20 cellular contexts compared by ENCODE assay signal in the genomic region with DNA sequence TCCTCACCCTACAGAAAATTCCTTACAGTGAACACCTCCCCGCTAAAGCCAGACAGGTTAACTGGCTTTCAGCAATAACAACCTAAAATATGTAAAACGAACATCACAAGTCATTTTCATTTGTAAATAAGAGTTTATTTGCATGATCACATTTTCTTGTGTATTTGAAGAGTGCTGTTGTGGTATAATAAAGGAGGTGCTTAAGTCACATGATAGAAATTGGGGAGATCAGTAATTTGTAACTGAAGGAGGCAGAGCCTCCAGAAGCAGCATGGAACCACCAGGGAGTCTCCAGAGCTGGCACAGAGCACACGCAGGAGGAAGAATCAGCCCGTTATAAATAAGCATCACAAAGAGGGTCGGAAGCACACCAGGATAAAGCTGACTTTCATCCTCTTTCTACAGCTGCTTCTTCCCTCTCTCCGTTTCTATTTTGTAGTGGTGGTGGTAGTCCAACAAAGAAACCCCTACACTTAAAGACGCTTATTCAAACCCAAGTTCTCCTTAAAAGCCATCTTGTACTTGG.
DNase-seq lines count a peak whose midpoint lies in the region; ATAC-seq, FAIRE-seq and TF ChIP-seq lines count a peak whose summit lies in the region.
"Had no signal": no experiment of that assay in that cellular context is flagged by ENCODE, and none has a peak within 500 bp of the region (broad histone marks: within the 10 kb centered on the region; RNA-seq: fewer than 3 reads in every experiment).

No MANE protein-coding gene starts in this region.

- H4K20me1 ChIP-seq in GM23338 (replicated peaks; ENCODE audit: insufficient read depth): no peaks in the 10 kb centered on the region; the same call in 1 of the 2 replicates
- H4K20me1 ChIP-seq in H1 (replicated peaks in 1 of 2; ENCODE audit: control insufficient read depth in 1 of 2, insufficient read depth in 2 of 2, low read length in 2 of 2): no peaks in the 10 kb centered on the region

- H2BK20ac ChIP-seq in H1 (ENCODE audit: low read length): no peak overlapping the region

- H2BK120ac ChIP-seq in H1 (replicated peaks; ENCODE audit: low read depth, low read length) (no peak overlapping the region), mesendoderm (ENCODE audit: low read depth, low read length) (peak overlapping the region; percentile 64)

- peak; percentile 53 for DNase-seq in GM23338 (ENCODE audit: low spot score)
- peak; percentile 54 for DNase-seq in NCI-H526 treated with DMSO at 0.1 percent for 48 hours (lab: John Stamatoyannopoulos, UW)
- DNase-seq in H1 (ENCODE audit: low read depth in 1 of 2, low spot score in 2 of 2): no peak
- no peak for DNase-seq in mesendoderm
- DNase-seq in NOMO-1 treated with DMSO at 0.1 percent for 48 hours (lab: John Stamatoyannopoulos, UW; ENCODE audit: unreplicated experiment): no peak
- DNase-seq in middle frontal gyrus (ENCODE audit: extremely low spot score, low spot score): no peak
- DNase-seq in omental fat pad (ENCODE audit: low spot score): no peak
- DNase-seq: AML-193; GDM1; MG63; NCI-H1417; NCI-H1694 treated with DMSO at 0.1 percent for 48 hours; NCI-H2081 treated with DMSO at 0.1 percent for 48 hours; NCI-H510A; NCI-H774; NK-92 treated with Interleukin-12 subunit alpha and Interleukin-12 subunit beta, amount 100 ng/mL, for 24 hours; Peyer's patch; SJCRH30 had no signal

- peak overlapping the region; percentile 7; the same call in 1 of the 3 replicates for H3K4me3 Mint-ChIP-seq in GM23338
- H3K4me3 Mint-ChIP-seq: CD14-positive monocyte had no signal

- 31% methylated on average over 7 of the region's 7 CpGs; no CpG with 5 or more reads in 1 of the 2 experiments for WGBS in H1 (ENCODE audit: extremely low coverage in 1 of 2, insufficient coverage in 1 of 2, insufficient read length in 1 of 2, insufficient replicate concordance in 2 of 2, low coverage in 1 of 2, low lambda C conversion rate in 2 of 2, missing lambda C conversion rate in 1 of 2), 2 experiments
- no CpG with 5 or more reads among the region's 7 CpGs for WGBS in mesendoderm (ENCODE audit: extremely low coverage, insufficient coverage, low lambda C conversion rate)

- H2BK12ac ChIP-seq in H1 (ENCODE audit: low read depth, low read length): no peak overlapping the region

- POLR2A ChIA-PET in H1 (lab: Charles Lee; ENCODE audit: partially characterized antibody): no interaction called here

- no peak for TF ChIP-seq EP300 in H1 (IDR thresholded peaks at IDR 0.05; ENCODE audit: borderline replicate concordance in 1 of 2, low read depth in 2 of 2, low read length in 2 of 2)

- no peak for TF ChIP-seq POLR2A in H1 (IDR thresholded peaks at IDR 0.05; ENCODE audit: control extremely low read depth in 1 of 2, low read depth in 2 of 2, low read length in 2 of 2)

- no peak for TF ChIP-seq CTCF in GM23338 (conservative IDR thresholded peaks at IDR 0.05; ENCODE audit: low read depth in 2 of 2)
- TF ChIP-seq CTCF in H1 (IDR thresholded peaks at IDR 0.05; ENCODE audit: control extremely low read depth in 1 of 3, insufficient read depth in 1 of 3, low read depth in 1 of 3, low read length in 3 of 3): no peak
- TF ChIP-seq CTCF in omental fat pad (IDR thresholded peaks at IDR 0.05): no peak

- H2BK5ac ChIP-seq in H1 (ENCODE audit: low read depth, low read length): peak overlapping the region; percentile 36; the same call in 1 of the 2 replicates
- no peak overlapping the region for H2BK5ac ChIP-seq in mesendoderm (ENCODE audit: low read length)

- no peak overlapping the region for H4K91ac ChIP-seq in H1 (replicated peaks; ENCODE audit: insufficient read length, low read length)

- peaks cover 42% of the 10 kb centered on the region for H3K4me1 Mint-ChIP-seq in GM23338
- H3K4me1 Mint-ChIP-seq: CD14-positive monocyte had no signal

- H3K9ac ChIP-seq in H1 (replicated peaks in 1 of 4; ENCODE audit: extremely low read depth in 1 of 4, low read depth in 3 of 4, low read length in 3 of 4) (no peak overlapping the region), mesendoderm (ENCODE audit: low read length) (no peak overlapping the region)

- H3K4me1 ChIP-seq in GM23338 (ENCODE audit: insufficient read depth) (peaks cover 40% of the 10 kb centered on the region), H1 (replicated peaks in 1 of 4; ENCODE audit: control insufficient read depth in 3 of 4, insufficient read depth in 4 of 4, low read length in 3 of 4) (peaks cover 1 to 21% (median 10%) of the 10 kb centered on the region in 4 experiments), mesendoderm (ENCODE audit: control insufficient read depth, low read depth, low read length) (peaks cover 20% of the 10 kb centered on the region)
- H3K4me1 ChIP-seq: Peyer's patch, SJCRH30 had no signal

- H3K4me2 ChIP-seq in GM23338 (peak overlapping the region; percentile 73), H1 (ENCODE audit: insufficient read depth in 1 of 2, low read depth in 2 of 2, low read length in 2 of 2) (peak overlapping the region; percentile 29 to 47), mesendoderm (ENCODE audit: low read length) (no peak overlapping the region)

- CTCF ChIA-PET in H1 (lab: Charles Lee; ENCODE audit: partially characterized antibody): interaction anchor here (0.9 to 1.0 kb wide), 2 partner anchors 22 to 23 kb away, joined by 3 read pairs; no protein-coding TSS in a partner anchor

- peak overlapping the region; percentile 67 for H3K27ac ChIP-seq in GM23338 (ENCODE audit: low read depth)
- H3K27ac ChIP-seq in H1 (ENCODE audit: low read depth, low read length): no peak overlapping the region
- no peak overlapping the region for H3K27ac ChIP-seq in mesendoderm (ENCODE audit: low read depth, low read length)
- H3K27ac ChIP-seq: Peyer's patch, SJCRH30 had no signal

- no peaks in the 10 kb centered on the region for H3K9me3 Mint-ChIP-seq in GM23338
- H3K9me3 Mint-ChIP-seq: CD14-positive monocyte had no signal

- H4K5ac ChIP-seq in H1 (ENCODE audit: insufficient read length, low read depth, low read length) (no peak overlapping the region), mesendoderm (ENCODE audit: low read length) (no peak overlapping the region)

- no peaks in the 10 kb centered on the region for H3K27me3 ChIP-seq in GM23338 (ENCODE audit: insufficient read depth)
- H3K27me3 ChIP-seq in H1 (replicated peaks in 1 of 4; ENCODE audit: control insufficient read depth in 3 of 4, extremely low read depth in 1 of 4, insufficient read depth in 3 of 4, low read length in 3 of 4): no peaks in the 10 kb centered on the region
- H3K27me3 ChIP-seq in mesendoderm (ENCODE audit: insufficient read depth, low read length, poor library complexity): no peaks in the 10 kb centered on the region
- H3K27me3 ChIP-seq: MG63, Peyer's patch, SJCRH30 had no signal

- H3K4ac ChIP-seq in H1 (replicated peaks; ENCODE audit: insufficient read length, low read depth, low read length) (no peak overlapping the region), mesendoderm (ENCODE audit: low read depth, low read length) (no peak overlapping the region)

- no peak for TF ChIP-seq RAD21 in H1 (IDR thresholded peaks at IDR 0.05 in 1 of 2, conservative IDR thresholded peaks at IDR 0.05 in 1 of 2; ENCODE audit: low read depth in 2 of 2, low read length in 2 of 2)

- H3K36me3 ChIP-seq in GM23338 (ENCODE audit: insufficient read depth) (no peaks in the 10 kb centered on the region), H1 (ENCODE audit: control insufficient read depth in 2 of 4, insufficient read depth in 4 of 4, low read length in 3 of 4) (no peaks in the 10 kb centered on the region), mesendoderm (ENCODE audit: control insufficient read depth, insufficient read depth, low read length) (no peaks in the 10 kb centered on the region)
- H3K36me3 ChIP-seq: MG63, Peyer's patch had no signal

- H3K56ac ChIP-seq in H1 (replicated peaks; ENCODE audit: insufficient read length, low read depth, low read length): no peak overlapping the region
- peak overlapping the region; percentile 19 for H3K56ac ChIP-seq in mesendoderm (ENCODE audit: low read length)

- H3K79me1 ChIP-seq in H1 (ENCODE audit: low read depth, low read length) (no peaks in the 10 kb centered on the region), mesendoderm (ENCODE audit: low read length) (no peaks in the 10 kb centered on the region)

- no peaks in the 10 kb centered on the region for H3K9me2 ChIP-seq in GM23338 (ENCODE audit: insufficient read depth)

- H3K27ac Mint-ChIP-seq in GM23338: peak overlapping the region; percentile 74

- H3K14ac ChIP-seq in H1 (ENCODE audit: insufficient read length): no peak overlapping the region

- no peak overlapping the region for H3K18ac ChIP-seq in H1 (ENCODE audit: extremely low read depth, low read length)
- H3K18ac ChIP-seq in mesendoderm (ENCODE audit: low read length): peak overlapping the region; percentile 61

- H3K79me2 ChIP-seq in GM23338 (replicated peaks; ENCODE audit: insufficient read depth) (no peaks in the 10 kb centered on the region), H1 (ENCODE audit: control insufficient read depth in 1 of 2, insufficient read depth in 2 of 2, low read length in 2 of 2) (no peaks in the 10 kb centered on the region), mesendoderm (ENCODE audit: control insufficient read depth, insufficient read depth, low read length) (no peaks in the 10 kb centered on the region)

- H2AFZ ChIP-seq in GM23338 (no peak overlapping the region), H1 (ENCODE audit: low read length) (no peak overlapping the region)

- H2BK15ac ChIP-seq in H1 (ENCODE audit: low read length) (no peak overlapping the region), mesendoderm (replicated peaks; ENCODE audit: low read depth) (no peak overlapping the region)

- FAIRE-seq in H1 (lab: Jason Lieb, UNC): no peak

- H3K36me3 Mint-ChIP-seq in GM23338 (ENCODE audit: low read depth): no peaks in the 10 kb centered on the region; the same call in 2 of the 3 replicates

- 0 out of 2 replicates have a peak, but pooled peaks cover 2% of the 10 kb centered on the region for H3F3A ChIP-seq in GM23338 (replicated peaks; ENCODE audit: low read depth)

- H4K8ac ChIP-seq in H1 (ENCODE audit: extremely low read depth, insufficient read depth, low read length) (no peak overlapping the region), mesendoderm (ENCODE audit: low read depth, low read length) (no peak overlapping the region)

- H3K9me3 ChIP-seq in H1 (ENCODE audit: insufficient read depth in 2 of 2, low read depth in 1 of 2, low read length in 1 of 2): no peaks in the 10 kb centered on the region
- H3K9me3 ChIP-seq: MG63, Peyer's patch, SJCRH30 had no signal

- peaks cover 6% of the 10 kb centered on the region for H3K27me3 Mint-ChIP-seq in GM23338 (ENCODE audit: insufficient read depth, low read depth, poor library complexity)

- no peak overlapping the region for H3K23ac ChIP-seq in H1 (ENCODE audit: insufficient read length)
- H3K23ac ChIP-seq in mesendoderm (ENCODE audit: low read length): no peak overlapping the region

- 0 out of 2 replicates have a peak, but pooled peaks cover 2% of the 10 kb centered on the region for H3K23me2 ChIP-seq in H1 (ENCODE audit: low read depth, low read length)

- ATAC-seq in GM23338 (peak; percentile 86), HG03175 (IDR thresholded peaks at IDR 0.05; ENCODE audit: unreplicated experiment) (no peak), omental fat pad (ENCODE audit: low FRiP score) (no peak)

- H2AK5ac ChIP-seq in H1 (ENCODE audit: low read depth, low read length): peak overlapping the region; percentile 14; the same call in 1 of the 2 replicates
- no peak overlapping the region for H2AK5ac ChIP-seq in mesendoderm (ENCODE audit: low read length)

- peak overlapping the region; percentile 39 for H3K4me3 ChIP-seq in GM23338
- H3K4me3 ChIP-seq in H1 (ENCODE audit: extremely low read depth in 1 of 4, insufficient read depth in 2 of 4, low read depth in 3 of 4, low read length in 4 of 4): peak overlapping the region in 1 of 4 experiments; percentile 12; a peak in 1 of 8 replicates
- no peak overlapping the region for H3K4me3 ChIP-seq in mesendoderm (ENCODE audit: low read length)
- H3K4me3 ChIP-seq: MG63, Peyer's patch, SJCRH30 had no signal

Comparison
In these comparisons a context has a peak if more than half of its experiments do, and no peak if none do; other contexts are left out.
1. DNase-seq: peak in GM23338 (single experiment) and NCI-H526 treated with DMSO at 0.1 percent for 48 hours (single experiment); none in H1 (0 of 2), mesendoderm (single experiment), NOMO-1 treated with DMSO at 0.1 percent for 48 hours (single experiment), middle frontal gyrus (single experiment) and omental fat pad (single experiment).